In genomic region chr20:59003836-59004492, GRCh38 we compare ENCODE assay signal across 11 cellular contexts. TPM values are rescaled to one million over a fixed set of nuclear protein-coding genes. Genes with fewer than 3 reads are reported as not detected.
DNase-seq lines count a peak whose midpoint lies in the region; ATAC-seq and TF ChIP-seq lines count a peak whose summit lies in the region.
"Had no signal": no experiment of that assay in that cellular context is flagged by ENCODE, and none has a peak within 500 bp of the region (broad histone marks: within the 10 kb centered on the region; RNA-seq: fewer than 3 reads in every experiment).

No MANE protein-coding gene starts in this region.

- peaks cover 4% of the 10 kb centered on the region for H3K36me3 ChIP-seq in CD4-positive, CD25-positive, alpha-beta regulatory T cell (ENCODE audit: control insufficient read depth, insufficient read depth, low read length)
- H3K36me3 ChIP-seq in H7 (replicated peaks; ENCODE audit: control insufficient read depth, insufficient read depth, low read length), result no peaks in the 10 kb centered on the region
- peaks cover 26 to 30% of the 10 kb centered on the region in 2 donors for H3K36me3 ChIP-seq in ascending aorta
- H3K36me3 ChIP-seq in naive thymus-derived CD4-positive, alpha-beta T cell (ENCODE audit: control insufficient read depth in 2 of 3, insufficient read depth in 3 of 3, low read length in 3 of 3), result no peaks in the 10 kb centered on the region

- TF ChIP-seq CTCF in ascending aorta (IDR thresholded peaks at IDR 0.05), result no peak

- H3K4me1 Mint-ChIP-seq in CD4-positive, CD25-positive, alpha-beta regulatory T cell, result peaks cover 0 to 43% (median 30%) of the 10 kb centered on the region in 4 donors
- peaks cover 26 to 39% (median 33%) of the 10 kb centered on the region in 7 donors for H3K4me1 Mint-ChIP-seq in naive thymus-derived CD4-positive, alpha-beta T cell

- H3K36me3 Mint-ChIP-seq in CD4-positive, CD25-positive, alpha-beta regulatory T cell, result no peaks in the 10 kb centered on the region
- H3K36me3 Mint-ChIP-seq in naive thymus-derived CD4-positive, alpha-beta T cell, result peaks cover 0 to 13% (median 0%) of the 10 kb centered on the region in 5 donors

- H3K27ac Mint-ChIP-seq in CD4-positive, CD25-positive, alpha-beta regulatory T cell, result peak overlapping the region; percentile 88 to 99 (median 91)
- peak overlapping the region; percentile 41 to 93 (median 70) for H3K27ac Mint-ChIP-seq in naive thymus-derived CD4-positive, alpha-beta T cell

- DNase-seq in CD4-positive, CD25-positive, alpha-beta regulatory T cell, result no peak
- DNase-seq in H7 (peak; percentile 43), ascending aorta (ENCODE audit: low spot score in 2 of 2) (peak in 1 of 2 donors; percentile 60), foreskin melanocyte (no peak), kidney tubule cell (ENCODE audit: low spot score) (no peak)
- DNase-seq in naive thymus-derived CD4-positive, alpha-beta T cell, result no peak
- DNase-seq in stimulated activated CD4-positive, alpha-beta T cell treated with anti-CD3 and anti-CD28 coated beads, Interleukin-4, amount 100 ng/mL, for 4 hours, result no peak
- DNase-seq: islet precursor cell had no signal

- peak overlapping the region; percentile 72 for H3K27ac ChIP-seq in CD4-positive, CD25-positive, alpha-beta regulatory T cell (ENCODE audit: insufficient read depth, low read length, poor library complexity, severe bottlenecking)
- H3K27ac ChIP-seq in ascending aorta, result peak overlapping the region; percentile 88
- H3K27ac ChIP-seq in naive thymus-derived CD4-positive, alpha-beta T cell (ENCODE audit: low read depth, low read length), result peak overlapping the region; percentile 10
- H3K27ac ChIP-seq: suprapubic skin had no signal

- POLR2A ChIA-PET in naive thymus-derived CD4-positive, alpha-beta T cell (lab: Charles Lee), result interaction anchor here (0.6 kb wide), 1 partner anchor 33 kb away, joined by 4 read pairs; no protein-coding TSS in a partner anchor

- H3K27me3 ChIP-seq in CD4-positive, CD25-positive, alpha-beta regulatory T cell (ENCODE audit: control insufficient read depth, insufficient read depth, low read length), result no peaks in the 10 kb centered on the region
- H3K27me3 ChIP-seq in H7 (ENCODE audit: control insufficient read depth, insufficient read depth, low read length) (peaks cover 19% of the 10 kb centered on the region; the same call in 1 of the 2 replicates), ascending aorta (no peaks in the 10 kb centered on the region)
- H3K27me3 ChIP-seq in naive thymus-derived CD4-positive, alpha-beta T cell (ENCODE audit: control insufficient read depth in 2 of 2, insufficient read depth in 2 of 2, low read length in 2 of 2), result no peaks in the 10 kb centered on the region
- H3K27me3 ChIP-seq: suprapubic skin had no signal

- ATAC-seq in CD4-positive, CD25-positive, alpha-beta regulatory T cell (ENCODE audit: low read depth in 2 of 2), result no peak
- ATAC-seq in naive thymus-derived CD4-positive, alpha-beta T cell, result no peak
- ATAC-seq in HG02970 (IDR thresholded peaks at IDR 0.05; ENCODE audit: low FRiP score, unreplicated experiment), result no peak

- H3K9me3 ChIP-seq in CD4-positive, CD25-positive, alpha-beta regulatory T cell (ENCODE audit: control insufficient read depth in 2 of 2, low read length in 2 of 2), result no peaks in the 10 kb centered on the region
- no peaks in the 10 kb centered on the region for H3K9me3 ChIP-seq in ascending aorta
- H3K9me3 ChIP-seq in naive thymus-derived CD4-positive, alpha-beta T cell (ENCODE audit: control insufficient read depth in 2 of 3, low read length in 3 of 3), result no peaks in the 10 kb centered on the region
- H3K9me3 ChIP-seq: suprapubic skin had no signal

- CTCF ChIA-PET in naive thymus-derived CD4-positive, alpha-beta T cell (lab: Charles Lee), result no interaction called here

- no peak overlapping the region for H3K4me3 ChIP-seq in CD4-positive, CD25-positive, alpha-beta regulatory T cell (ENCODE audit: low read depth, low read length)
- H3K4me3 ChIP-seq in H7 (ENCODE audit: insufficient read depth, low read depth, low read length), result no peak overlapping the region
- H3K4me3 ChIP-seq in ascending aorta, result peak overlapping the region in 1 of 2 donors; percentile 73
- no peak overlapping the region for H3K4me3 ChIP-seq in naive thymus-derived CD4-positive, alpha-beta T cell (ENCODE audit: low read length)

- peak overlapping the region; percentile 78 to 90 (median 83) for H3K4me3 Mint-ChIP-seq in CD4-positive, CD25-positive, alpha-beta regulatory T cell
- H3K4me3 Mint-ChIP-seq in naive thymus-derived CD4-positive, alpha-beta T cell, result peak overlapping the region; percentile 35 to 89 (median 74)

- intact Hi-C loops in ascending aorta (cut with DNase I), result no loop called here
- intact Hi-C loops in naive thymus-derived CD4-positive, alpha-beta T cell (cut with micrococcal nuclease), result loop anchor here (2.0 kb wide), 3 partner anchors 13 to 39 kb away; partner anchors contain the start of genes NELFCD (in 2 of the 2) and PRELID3B (in 1 of the 2)

- H3K4me1 ChIP-seq in CD4-positive, CD25-positive, alpha-beta regulatory T cell (ENCODE audit: control insufficient read depth, insufficient read depth, low read length, poor library complexity, severe bottlenecking), result peaks cover 33% of the 10 kb centered on the region
- peaks cover 11 to 27% of the 10 kb centered on the region in 2 donors for H3K4me1 ChIP-seq in ascending aorta
- H3K4me1 ChIP-seq in naive thymus-derived CD4-positive, alpha-beta T cell (ENCODE audit: control insufficient read depth in 2 of 2, insufficient read depth in 2 of 2, low read length in 2 of 2), result peaks cover 20 to 23% of the 10 kb centered on the region in 2 donors

- peaks cover 0 to 1% (median 0%) of the 10 kb centered on the region in 7 donors for H3K9me3 Mint-ChIP-seq in CD4-positive, CD25-positive, alpha-beta regulatory T cell
- H3K9me3 Mint-ChIP-seq in naive thymus-derived CD4-positive, alpha-beta T cell, result no peaks in the 10 kb centered on the region

- H3K27me3 Mint-ChIP-seq in CD4-positive, CD25-positive, alpha-beta regulatory T cell, result no peaks in the 10 kb centered on the region
- H3K27me3 Mint-ChIP-seq in naive thymus-derived CD4-positive, alpha-beta T cell, result no peaks in the 10 kb centered on the region

RNA-seq across cellular contexts. Expression of gene CTSZ, which starts 3.1 kb away (rescaled TPM):
- total RNA-seq in CD4-positive, CD25-positive, alpha-beta regulatory T cell, result 26.6 TPM
- polyA plus RNA-seq in CD4-positive, CD25-positive, alpha-beta regulatory T cell, result 1 to 10 TPM; 1.8 to 3.4 (median 3.2) TPM
- total RNA-seq in H7 (2014; rRNA removed; shearing (Covaris generic)), result 12.9 and 19.7 TPM in 2 replicates
- total RNA-seq in ascending aorta, result 342 TPM
- 100 to 1,000 TPM in 1 of 5 experiments, 10 to 100 TPM in 4; 29.5 to 165 (median 34.1) TPM for total RNA-seq in naive thymus-derived CD4-positive, alpha-beta T cell
- polyA plus RNA-seq in naive thymus-derived CD4-positive, alpha-beta T cell, result 1 to 10 TPM; 1.0 to 3.0 TPM

RNA-seq across cellular contexts. Expression of gene TUBB1, which starts 15.3 kb away (rescaled TPM):
- 31.7 TPM for total RNA-seq in CD4-positive, CD25-positive, alpha-beta regulatory T cell
- polyA plus RNA-seq in CD4-positive, CD25-positive, alpha-beta regulatory T cell, result under 1 TPM; 0.07 to 0.22 (median 0.13) TPM
- total RNA-seq in H7 (2014; rRNA removed; shearing (Covaris generic)), result not detected in 2 replicates
- not detected for total RNA-seq in ascending aorta
- total RNA-seq in naive thymus-derived CD4-positive, alpha-beta T cell, result 1 to 10 TPM in 1 of 5 experiments, under 1 TPM in 1, not detected in 3; 0.98 to 9.5 TPM
- polyA plus RNA-seq in naive thymus-derived CD4-positive, alpha-beta T cell, result under 1 TPM; 0.14 to 0.22 TPM
- total RNA-seq: LHCN-M2 had no signal

RNA-seq across cellular contexts. Expression of gene NELFCD, which starts 22.9 kb away (rescaled TPM):
- 66.3 TPM for total RNA-seq in CD4-positive, CD25-positive, alpha-beta regulatory T cell
- 10 to 100 TPM; 58.6 to 68.2 (median 59.4) TPM for polyA plus RNA-seq in CD4-positive, CD25-positive, alpha-beta regulatory T cell
- 36.8 and 39.8 TPM in 2 replicates for total RNA-seq in H7 (2014; rRNA removed; shearing (Covaris generic))
- 20.8 TPM for total RNA-seq in ascending aorta
- total RNA-seq in naive thymus-derived CD4-positive, alpha-beta T cell, result 10 to 100 TPM; 84.5 to 96.1 (median 90.8) TPM
- polyA plus RNA-seq in naive thymus-derived CD4-positive, alpha-beta T cell, result 10 to 100 TPM; 65.0 to 81.6 TPM

RNA-seq across cellular contexts. Expression of gene ATP5F1E, which starts 28.2 kb away (rescaled TPM):
- 54.9 TPM for total RNA-seq in CD4-positive, CD25-positive, alpha-beta regulatory T cell
- 100 to 1,000 TPM in 2 of 4 donors, 10 to 100 TPM in 2; 85.6 to 145 (median 102) TPM for polyA plus RNA-seq in CD4-positive, CD25-positive, alpha-beta regulatory T cell
- total RNA-seq in H7 (2014; rRNA removed; shearing (Covaris generic)), result 14.3 and 16.4 TPM in 2 replicates
- total RNA-seq in ascending aorta, result 12.7 TPM
- 10 to 100 TPM; 57.0 to 81.7 (median 67.4) TPM for total RNA-seq in naive thymus-derived CD4-positive, alpha-beta T cell
- polyA plus RNA-seq in naive thymus-derived CD4-positive, alpha-beta T cell, result 10 to 100 TPM; 31.4 to 75.7 TPM

RNA-seq across cellular contexts. Expression of gene PRELID3B, which starts 38.6 kb away (rescaled TPM):
- 50.4 TPM for total RNA-seq in CD4-positive, CD25-positive, alpha-beta regulatory T cell
- 10 to 100 TPM; 33.8 to 44.7 (median 37.6) TPM for polyA plus RNA-seq in CD4-positive, CD25-positive, alpha-beta regulatory T cell
- total RNA-seq in H7 (2014; rRNA removed; shearing (Covaris generic)), result 29.5 and 36.3 TPM in 2 replicates
- 13.4 TPM for total RNA-seq in ascending aorta
- 10 to 100 TPM; 37.1 to 70.4 (median 44.0) TPM for total RNA-seq in naive thymus-derived CD4-positive, alpha-beta T cell
- polyA plus RNA-seq in naive thymus-derived CD4-positive, alpha-beta T cell, result 10 to 100 TPM; 17.6 to 27.4 TPM

Comparison
In these comparisons a context has a peak if more than half of its experiments do, and no peak if none do; other contexts are left out.
1. H3K27ac ChIP-seq: peak in every context shown above with its lines; median percentile 88 in ascending aorta; 72 in CD4-positive, CD25-positive, alpha-beta regulatory T cell; 10 in naive thymus-derived CD4-positive, alpha-beta T cell.